In genomic region chr11:114302663-114303062, GRCh38 we compare ENCODE assay signal across 22 cellular contexts. TPM values are rescaled to one million over a fixed set of nuclear protein-coding genes. Genes with fewer than 3 reads are reported as not detected.
"Had no signal": no experiment of that assay in that cellular context is flagged by ENCODE, and none has a peak within 500 bp of the region (broad histone marks: within the 10 kb centered on the region; RNA-seq: fewer than 3 reads in every experiment).

No MANE protein-coding gene starts in this region.

- H3K27me3 ChIP-seq: ovary, SJSA1, upper lobe of left lung had no signal

- H3K27ac Mint-ChIP-seq: activated naive CD4-positive, alpha-beta T cell treated with anti-CD3 and anti-CD28 coated beads, Interleukin-2, amount 50 U/mL, for 72 hours; endodermal cell; memory B cell; nephron progenitor cell; stimulated activated naive B cell treated with anti-CD40 and anti-IgM and Interleukin-4, amounts not matched to agents 10 μg/mL and 1 μg/mL and 100 μg/mL, for 72 hours; T-helper 2 cell treated with Interferon-gamma antibody and Interleukin-4, amounts not matched to agents 5 μg/mL and 100 μg/mL, for 36 hours had no signal

- H3K4me3 Mint-ChIP-seq: activated T-cell treated with anti-CD3 and anti-CD28 coated beads, Interleukin-2, amount 50 U/mL, for 4 hours; central memory CD8-positive, alpha-beta T cell; endodermal cell; memory B cell; nephron progenitor cell; stimulated activated naive B cell treated with anti-CD40 and anti-IgM and Interleukin-4, amounts not matched to agents 10 μg/mL and 1 μg/mL and 100 μg/mL, for 72 hours; T-helper 2 cell treated with Interferon-gamma antibody and Interleukin-4, amounts not matched to agents 5 μg/mL and 100 μg/mL, for 36 hours had no signal

- ATAC-seq: activated naive CD4-positive, alpha-beta T cell treated with anti-CD3 and anti-CD28 coated beads, Interleukin-2, amount 50 U/mL, for 72 hours; activated T-cell treated with anti-CD3 and anti-CD28 coated beads, Interleukin-2, amount 50 U/mL, for 4 hours; left cardiac atrium; stimulated activated naive B cell treated with anti-CD40 and anti-IgM and Interleukin-4, amounts not matched to agents 10 μg/mL and 1 μg/mL and 100 μg/mL, for 72 hours had no signal

- H3K9me3 Mint-ChIP-seq: T-helper 2 cell treated with Interferon-gamma antibody and Interleukin-4, amounts not matched to agents 5 μg/mL and 100 μg/mL, for 36 hours had no signal

- H3K36me3 ChIP-seq: ovary had no signal

- H3K4me3 ChIP-seq: ovary, SJSA1 had no signal

- DNase-seq: activated CD4-positive, alpha-beta T cell treated with anti-CD3 and anti-CD28 coated beads, Interleukin-2, amount 50 U/mL, for 4 hours; activated CD4-positive, CD25-positive, alpha-beta regulatory T cell treated with anti-CD3 and anti-CD28 coated beads, Interleukin-2, amount 50 U/mL, for 72 hours; activated effector memory CD4-positive, alpha-beta T cell treated with anti-CD3 and anti-CD28 coated beads, Interleukin-2, amount 50 U/mL, for 16 hours; activated T-cell treated with anti-CD3 and anti-CD28 coated beads, Interleukin-2, amount 50 U/mL, for 4 hours; dermis blood vessel endothelial cell; endodermal cell; foreskin fibroblast; head of caudate nucleus; left cardiac atrium; nephron progenitor cell; ovary; retina; spleen; stimulated activated CD4-positive, alpha-beta T cell treated with anti-CD3 and anti-CD28 coated beads, Interleukin-1b, Interleukin-23, amount 100 ng/mL, for 48 hours; stimulated activated naive B cell treated with anti-CD40 and anti-IgM and Interleukin-4, amounts not matched to agents 10 μg/mL and 1 μg/mL and 100 μg/mL, for 72 hours; SW 1271; upper lobe of left lung had no signal

- H3K9me3 ChIP-seq: ovary, SJSA1, upper lobe of left lung had no signal

- H3K4me1 Mint-ChIP-seq: central memory CD8-positive, alpha-beta T cell; endodermal cell; memory B cell; stimulated activated naive B cell treated with anti-CD40 and anti-IgM and Interleukin-4, amounts not matched to agents 10 μg/mL and 1 μg/mL and 100 μg/mL, for 72 hours had no signal

- H3K27ac ChIP-seq: ovary, SJSA1, upper lobe of left lung had no signal

- H3K36me3 Mint-ChIP-seq: stimulated activated naive B cell treated with anti-CD40 and anti-IgM and Interleukin-4, amounts not matched to agents 10 μg/mL and 1 μg/mL and 100 μg/mL, for 72 hours had no signal

RNA-seq across cellular contexts. Expression of gene NNMT, which starts 6.5 kb away (rescaled TPM):
- total RNA-seq: activated naive CD4-positive, alpha-beta T cell treated with anti-CD3 and anti-CD28 coated beads, Interleukin-2, amount 50 U/mL, for 72 hours; endodermal cell had no signal
